ENCODE assay signal across 1 cellular context in the genomic region with DNA sequence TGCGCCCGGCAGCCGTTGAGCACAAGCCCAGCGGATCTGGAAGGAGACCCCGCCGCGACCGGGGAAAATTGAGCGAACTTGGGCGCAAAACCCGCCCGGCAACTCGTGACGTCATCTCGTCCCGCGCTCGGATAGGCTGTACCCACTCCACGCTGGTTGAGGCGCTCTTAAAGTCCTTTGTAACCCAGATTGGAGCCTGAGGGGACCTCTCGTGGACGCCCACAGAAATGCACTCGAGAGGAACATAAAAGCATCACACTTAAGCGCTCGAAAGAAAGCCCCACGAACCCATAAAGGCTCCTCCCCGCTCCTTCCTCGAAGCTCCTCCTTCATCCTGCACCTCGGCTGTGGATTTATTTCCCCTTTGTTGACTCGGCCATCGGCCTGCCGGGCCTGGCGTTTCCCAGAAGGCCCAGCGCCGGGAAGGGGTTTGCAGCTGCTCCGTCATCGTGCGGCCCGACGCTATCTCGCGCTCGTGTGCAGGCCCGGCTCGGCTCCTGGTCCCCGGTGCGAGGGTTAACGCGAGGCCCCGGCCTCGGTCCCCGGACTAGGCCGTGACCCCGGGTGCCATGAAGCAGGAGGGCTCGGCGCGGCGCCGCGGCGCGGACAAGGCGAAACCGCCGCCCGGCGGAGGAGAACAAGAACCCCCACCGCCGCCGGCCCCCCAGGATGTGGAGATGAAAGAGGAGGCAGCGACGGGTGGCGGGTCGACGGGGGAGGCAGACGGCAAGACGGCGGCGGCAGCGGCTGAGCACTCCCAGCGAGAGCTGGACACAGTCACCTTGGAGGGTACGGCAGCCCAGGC.
TF ChIP-seq lines count a peak whose summit lies in the region.

Gene PSMD3, plus strand, starts transcription at position 406 of the 805 bp plus-strand sequence. Its CDS starts 164 bp downstream, at position 570.

TF ChIP-seq in HepG2, 621 proteins besides CTCF, POLR2A, EP300 and RAD21 (continued from another document and continues in another):
- TF ChIP-seq BCLAF1 (IDR thresholded peaks at IDR 0.05) (no peak), ZFP1 (CRISPR knock-in tag; IDR thresholded peaks at IDR 0.05) (peak; percentile 87; the same call in 1 of the 2 replicates), KDM1A (CRISPR knock-in tag; IDR thresholded peaks at IDR 0.05) (peak; percentile 63; the same call in 1 of the 2 replicates), ZNF746 (CRISPR knock-in tag; IDR thresholded peaks at IDR 0.05) (0 out of 2 replicates have a peak, but pooled peaks have one; percentile 40), BRCA1 (CRISPR knock-in tag; IDR thresholded peaks at IDR 0.05) (peak; percentile 92; the same call in 1 of the 2 replicates), PHF8 (CRISPR knock-in tag; IDR thresholded peaks at IDR 0.05) (peak; percentile 100), CREM (IDR thresholded peaks at IDR 0.05) (peak; percentile 98), CREM (CRISPR knock-in tag; IDR thresholded peaks at IDR 0.05) (peak; percentile 59; the same call in 1 of the 2 replicates), NCOA2 (CRISPR knock-in tag; IDR thresholded peaks at IDR 0.05) (peak; percentile 71), HHEX (CRISPR knock-in tag; IDR thresholded peaks at IDR 0.05) (no peak), ZIK1 (CRISPR knock-in tag; IDR thresholded peaks at IDR 0.05; ENCODE audit: borderline replicate concordance, low read depth) (peak; percentile 93; the same call in 1 of the 2 replicates), ISX (CRISPR knock-in tag; conservative IDR thresholded peaks at IDR 0.05) (peak; percentile 60; the same call in 1 of the 2 replicates), TP53 (CRISPR knock-in tag; conservative IDR thresholded peaks at IDR 0.05) (peak; percentile 92), ZMAT5 (CRISPR knock-in tag; IDR thresholded peaks at IDR 0.05; ENCODE audit: borderline replicate concordance, low read depth) (no peak), NFRKB (IDR thresholded peaks at IDR 0.05) (no peak), RARG (CRISPR knock-in tag; IDR thresholded peaks at IDR 0.05; ENCODE audit: low read depth) (peak; percentile 40; the same call in 1 of the 2 replicates), PHF5A (CRISPR knock-in tag; IDR thresholded peaks at IDR 0.05; ENCODE audit: low read depth, unreplicated experiment) (peak; percentile 95), ZNF556 (CRISPR knock-in tag; IDR thresholded peaks at IDR 0.05; ENCODE audit: borderline replicate concordance) (peak; percentile 97), TBL1XR1 (IDR thresholded peaks at IDR 0.05; ENCODE audit: borderline replicate concordance, low read length, partially characterized antibody) (peak; percentile 68), ELF3 (CRISPR knock-in tag; IDR thresholded peaks at IDR 0.05) (peak; percentile 92; the same call in 1 of the 2 replicates), MAF1 (CRISPR knock-in tag; IDR thresholded peaks at IDR 0.05; ENCODE audit: borderline replicate concordance) (peak; percentile 85; the same call in 1 of the 2 replicates), ZNF607 (CRISPR knock-in tag; IDR thresholded peaks at IDR 0.05; ENCODE audit: borderline replicate concordance) (peak; percentile 98), SP140L (CRISPR knock-in tag; IDR thresholded peaks at IDR 0.05; ENCODE audit: borderline replicate concordance) (peak; percentile 75; the same call in 1 of the 2 replicates), ZBTB49 (CRISPR knock-in tag; IDR thresholded peaks at IDR 0.05; ENCODE audit: borderline replicate concordance) (peak; percentile 91; the same call in 1 of the 2 replicates), ZNF383 (CRISPR knock-in tag; IDR thresholded peaks at IDR 0.05; ENCODE audit: borderline replicate concordance) (peak; percentile 79), CEBPB (IDR thresholded peaks at IDR 0.05; ENCODE audit: borderline replicate concordance, low read depth, low read length) (no peak), NR2C2 (CRISPR knock-in tag; IDR thresholded peaks at IDR 0.05; ENCODE audit: borderline replicate concordance) (peak; percentile 88), GTF2F1 (IDR thresholded peaks at IDR 0.05; ENCODE audit: low read length) (peak; percentile 76; the same call in 1 of the 2 replicates), ATF1 (CRISPR knock-in tag; IDR thresholded peaks at IDR 0.05) (peak; percentile 99), ZNF777 (CRISPR knock-in tag; IDR thresholded peaks at IDR 0.05) (peak; percentile 80), ZBTB1 (CRISPR knock-in tag; IDR thresholded peaks at IDR 0.05; ENCODE audit: borderline replicate concordance) (no peak), HMG20A (CRISPR knock-in tag; IDR thresholded peaks at IDR 0.05; ENCODE audit: borderline replicate concordance) (no peak; the same call in 1 of the 2 replicates), SIX1 (CRISPR knock-in tag; IDR thresholded peaks at IDR 0.05; ENCODE audit: borderline replicate concordance) (peak; percentile 19; the same call in 1 of the 2 replicates), ZSCAN29 (CRISPR knock-in tag; conservative IDR thresholded peaks at IDR 0.05) (no peak; the same call in 1 of the 2 replicates), EED (CRISPR knock-in tag; IDR thresholded peaks at IDR 0.05) (peak; percentile 62), TFAP4 (IDR thresholded peaks at IDR 0.05; ENCODE audit: borderline replicate concordance, low read depth) (peak; percentile 82; the same call in 1 of the 2 replicates), FOXA1 (IDR thresholded peaks at IDR 0.05) (no peak), FOXA1 (CRISPR knock-in tag; IDR thresholded peaks at IDR 0.05) (peak; percentile 90), ZBTB8A (CRISPR knock-in tag; IDR thresholded peaks at IDR 0.05; ENCODE audit: borderline replicate concordance, low read depth) (peak; percentile 81; the same call in 1 of the 2 replicates), ZNF136 (CRISPR knock-in tag; IDR thresholded peaks at IDR 0.05; ENCODE audit: low read depth) (peak; percentile 96; the same call in 1 of the 2 replicates), KAT7 (CRISPR knock-in tag; IDR thresholded peaks at IDR 0.05; ENCODE audit: borderline replicate concordance) (peak; percentile 99), SUZ12 (IDR thresholded peaks at IDR 0.05; ENCODE audit: low read depth, low read length) (peak; percentile 71), ARNT (IDR thresholded peaks at IDR 0.05) (no peak), ARID4A (CRISPR knock-in tag; IDR thresholded peaks at IDR 0.05; ENCODE audit: borderline replicate concordance) (peak; percentile 99), ELF4 (CRISPR knock-in tag; IDR thresholded peaks at IDR 0.05; ENCODE audit: borderline replicate concordance) (no peak)
- TF ChIP-seq, protein P1, sequence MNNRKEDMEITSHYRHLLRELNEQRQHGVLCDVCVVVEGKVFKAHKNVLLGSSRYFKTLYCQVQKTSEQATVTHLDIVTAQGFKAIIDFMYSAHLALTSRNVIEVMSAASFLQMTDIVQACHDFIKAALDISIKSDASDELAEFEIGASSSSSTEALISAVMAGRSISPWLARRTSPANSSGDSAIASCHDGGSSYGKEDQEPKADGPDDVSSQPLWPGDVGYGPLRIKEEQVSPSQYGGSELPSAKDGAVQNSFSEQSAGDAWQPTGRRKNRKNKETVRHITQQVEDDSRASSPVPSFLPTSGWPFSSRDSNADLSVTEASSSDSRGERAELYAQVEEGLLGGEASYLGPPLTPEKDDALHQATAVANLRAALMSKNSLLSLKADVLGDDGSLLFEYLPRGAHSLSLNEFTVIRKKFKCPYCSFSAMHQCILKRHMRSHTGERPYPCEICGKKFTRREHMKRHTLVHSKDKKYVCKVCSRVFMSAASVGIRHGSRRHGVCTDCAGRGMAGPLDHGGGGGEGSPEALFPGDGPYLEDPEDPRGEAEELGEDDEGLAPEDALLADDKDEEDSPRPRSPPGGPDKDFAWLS (CRISPR knock-in tag; IDR thresholded peaks at IDR 0.05; ENCODE audit: borderline replicate concordance): 0 out of 2 replicates have a peak, but pooled peaks have one; percentile 4
- TF ChIP-seq, protein P2, sequence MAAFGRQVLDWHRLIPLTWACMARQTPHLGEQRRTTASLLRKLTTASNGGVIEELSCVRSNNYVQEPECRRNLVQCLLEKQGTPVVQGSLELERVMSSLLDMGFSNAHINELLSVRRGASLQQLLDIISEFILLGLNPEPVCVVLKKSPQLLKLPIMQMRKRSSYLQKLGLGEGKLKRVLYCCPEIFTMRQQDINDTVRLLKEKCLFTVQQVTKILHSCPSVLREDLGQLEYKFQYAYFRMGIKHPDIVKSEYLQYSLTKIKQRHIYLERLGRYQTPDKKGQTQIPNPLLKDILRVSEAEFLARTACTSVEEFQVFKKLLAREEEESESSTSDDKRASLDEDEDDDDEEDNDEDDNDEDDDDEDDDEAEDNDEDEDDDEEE (CRISPR knock-in tag; IDR thresholded peaks at IDR 0.05): peak; percentile 69
- TF ChIP-seq, protein P3, sequence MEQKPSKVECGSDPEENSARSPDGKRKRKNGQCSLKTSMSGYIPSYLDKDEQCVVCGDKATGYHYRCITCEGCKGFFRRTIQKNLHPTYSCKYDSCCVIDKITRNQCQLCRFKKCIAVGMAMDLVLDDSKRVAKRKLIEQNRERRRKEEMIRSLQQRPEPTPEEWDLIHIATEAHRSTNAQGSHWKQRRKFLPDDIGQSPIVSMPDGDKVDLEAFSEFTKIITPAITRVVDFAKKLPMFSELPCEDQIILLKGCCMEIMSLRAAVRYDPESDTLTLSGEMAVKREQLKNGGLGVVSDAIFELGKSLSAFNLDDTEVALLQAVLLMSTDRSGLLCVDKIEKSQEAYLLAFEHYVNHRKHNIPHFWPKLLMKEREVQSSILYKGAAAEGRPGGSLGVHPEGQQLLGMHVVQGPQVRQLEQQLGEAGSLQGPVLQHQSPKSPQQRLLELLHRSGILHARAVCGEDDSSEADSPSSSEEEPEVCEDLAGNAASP (CRISPR knock-in tag; IDR thresholded peaks at IDR 0.05; ENCODE audit: borderline replicate concordance): peak; percentile 92
